In genomic region chr6:30840084-30840921, GRCh38 we compare ENCODE assay signal across 24 cellular contexts. TPM values are rescaled to one million over a fixed set of nuclear protein-coding genes. Genes with fewer than 3 reads are reported as not detected.
DNase-seq lines count a peak whose midpoint lies in the region; ATAC-seq and TF ChIP-seq lines count a peak whose summit lies in the region.
"Had no signal": no experiment of that assay in that cellular context is flagged by ENCODE, and none has a peak within 500 bp of the region (broad histone marks: within the 10 kb centered on the region; RNA-seq: fewer than 3 reads in every experiment).

No MANE protein-coding gene starts in this region.

- POLR2A ChIA-PET in activated CD8-positive, alpha-beta T cell treated with anti-CD3 and anti-CD28 coated beads, Interleukin-2, amount 10 ng/mL, durations not matched to agents 7 days and 5 days (lab: Charles Lee) = interaction anchor here (0.6 to 0.8 kb wide), 2 partner anchors 41 to 45 kb away, joined by 3 read pairs; no protein-coding TSS in a partner anchor
- POLR2A ChIA-PET in activated CD8-positive, alpha-beta T cell treated with anti-CD3 and anti-CD28 coated beads for 36 hours (lab: Charles Lee) = interaction anchor here (0.7 to 1.3 kb wide), 2 partner anchors 9 to 10 kb away, joined by 3 to 6 read pairs; no protein-coding TSS in a partner anchor
- POLR2A ChIA-PET in RWPE1 (lab: Yijun Ruan, JAX; ENCODE audit: low non-redundant PET) = no interaction called here

- no peak overlapping the region for H3K4me3 ChIP-seq in mucosa of descending colon
- H3K4me3 ChIP-seq: left lung, MG63, ovary, right atrium auricular region, SK-N-MC, thyroid gland had no signal

- H3K27me3 Mint-ChIP-seq in activated CD8-positive, alpha-beta T cell treated with anti-CD3 and anti-CD28 coated beads, Interleukin-2, amount 10 ng/mL, durations not matched to agents 7 days and 5 days (ENCODE audit: low read depth) = no peaks in the 10 kb centered on the region
- H3K27me3 Mint-ChIP-seq in activated CD8-positive, alpha-beta T cell treated with anti-CD3 and anti-CD28 coated beads for 36 hours = no peaks in the 10 kb centered on the region

- no peaks in the 10 kb centered on the region for H3K9me3 Mint-ChIP-seq in activated CD8-positive, alpha-beta T cell treated with anti-CD3 and anti-CD28 coated beads, Interleukin-2, amount 10 ng/mL, durations not matched to agents 7 days and 5 days (ENCODE audit: insufficient read depth)
- no peaks in the 10 kb centered on the region for H3K9me3 Mint-ChIP-seq in activated CD8-positive, alpha-beta T cell treated with anti-CD3 and anti-CD28 coated beads for 36 hours
- H3K9me3 Mint-ChIP-seq: activated naive CD4-positive, alpha-beta T cell treated with anti-CD3 and anti-CD28 coated beads, Interleukin-2, amount 10 ng/mL, durations not matched to agents 7 days and 5 days; effector memory CD8-positive, alpha-beta T cell; nephron had no signal

- no peak for TF ChIP-seq CTCF in activated CD8-positive, alpha-beta T cell treated with anti-CD3 and anti-CD28 coated beads for 36 hours (IDR thresholded peaks at IDR 0.05)
- TF ChIP-seq CTCF in RWPE1 (conservative IDR thresholded peaks at IDR 0.05; ENCODE audit: low read depth) = no peak
- TF ChIP-seq CTCF in mucosa of descending colon (IDR thresholded peaks at IDR 0.05) = no peak

- H3K4me1 ChIP-seq in mucosa of descending colon (ENCODE audit: low read depth) = peaks cover 8% of the 10 kb centered on the region

- H3K4me1 Mint-ChIP-seq in activated CD8-positive, alpha-beta T cell treated with anti-CD3 and anti-CD28 coated beads, Interleukin-2, amount 10 ng/mL, durations not matched to agents 7 days and 5 days (ENCODE audit: low read depth) = peaks cover 60% of the 10 kb centered on the region
- peaks cover 35% of the 10 kb centered on the region for H3K4me1 Mint-ChIP-seq in activated CD8-positive, alpha-beta T cell treated with anti-CD3 and anti-CD28 coated beads for 36 hours (ENCODE audit: low read depth)

- CTCF ChIA-PET in activated CD8-positive, alpha-beta T cell treated with anti-CD3 and anti-CD28 coated beads, Interleukin-2, amount 10 ng/mL, durations not matched to agents 7 days and 5 days (lab: Charles Lee) = interaction anchor here (1.4 to 8.4 kb wide), 2 partner anchors 9 to 76 kb away, joined by 3 to 77 read pairs; no protein-coding TSS in a partner anchor
- CTCF ChIA-PET in activated CD8-positive, alpha-beta T cell treated with anti-CD3 and anti-CD28 coated beads for 36 hours (lab: Charles Lee) = interaction anchor here (1.1 to 5.0 kb wide), 2 partner anchors 12 to 37 kb away, joined by 4 to 30 read pairs; no protein-coding TSS in a partner anchor
- CTCF ChIA-PET in RWPE1 (lab: Yijun Ruan, JAX) = interaction anchor here (0.6 kb wide), 1 partner anchor 223 kb away, joined by 4 read pairs; no protein-coding TSS in a partner anchor

- no peaks in the 10 kb centered on the region for H3K9me3 ChIP-seq in mucosa of descending colon
- H3K9me3 ChIP-seq: left lung, MG63, ovary, right atrium auricular region, thyroid gland had no signal

- no peak for DNase-seq in activated CD8-positive, alpha-beta T cell treated with anti-CD3 and anti-CD28 coated beads, Interleukin-2, amount 10 ng/mL, durations not matched to agents 7 days and 5 days
- DNase-seq in activated CD8-positive, alpha-beta T cell treated with anti-CD3 and anti-CD28 coated beads for 36 hours = no peak
- DNase-seq in RWPE1 (ENCODE audit: low spot score) (no peak), mucosa of descending colon (peak in 2 of 3 donors; percentile 42 to 47), NCI-H345 (lab: John Stamatoyannopoulos, UW) (no peak), NK-92 (lab: John Stamatoyannopoulos, UW; ENCODE audit: unreplicated experiment) (no peak), Kasumi-1 (lab: John Stamatoyannopoulos, UW) (no peak)
- DNase-seq in activated CD8-positive, alpha-beta memory T cell treated with anti-CD3 and anti-CD28 coated beads for 24 hours = no peak
- DNase-seq: activated CD4-positive, alpha-beta T cell treated with anti-CD3 and anti-CD28 coated beads for 4 hours; activated naive CD4-positive, alpha-beta T cell treated with anti-CD3 and anti-CD28 coated beads, Interleukin-2, amount 10 ng/mL, durations not matched to agents 7 days and 5 days; amygdala; effector memory CD8-positive, alpha-beta T cell; foreskin melanocyte; left lung; MG63; NCI-H2171 treated with DMSO at 0.1 percent for 48 hours; NCI-H524 treated with DMSO at 0.1 percent for 48 hours; ovary; stimulated activated CD4-positive, alpha-beta T cell treated with anti-CD3 and anti-CD28 coated beads, Interleukin-12 subunit alpha, Interleukin-12 subunit beta, amount 100 ng/mL, for 4 hours; stimulated activated naive CD8-positive, alpha-beta T cell treated with anti-CD3 and anti-CD28 coated beads, Interleukin-15, Interleukin-2, amounts not matched to agents 100 U/mL and 50 U/mL, for 24 hours had no signal

- no peaks in the 10 kb centered on the region for H3K36me3 Mint-ChIP-seq in activated CD8-positive, alpha-beta T cell treated with anti-CD3 and anti-CD28 coated beads, Interleukin-2, amount 10 ng/mL, durations not matched to agents 7 days and 5 days (ENCODE audit: low read depth)
- no peaks in the 10 kb centered on the region for H3K36me3 Mint-ChIP-seq in activated CD8-positive, alpha-beta T cell treated with anti-CD3 and anti-CD28 coated beads for 36 hours (ENCODE audit: low read depth)
- H3K36me3 Mint-ChIP-seq: activated naive CD4-positive, alpha-beta T cell treated with anti-CD3 and anti-CD28 coated beads, Interleukin-2, amount 10 ng/mL, durations not matched to agents 7 days and 5 days had no signal

- H3K4me3 Mint-ChIP-seq in activated CD8-positive, alpha-beta T cell treated with anti-CD3 and anti-CD28 coated beads, Interleukin-2, amount 10 ng/mL, durations not matched to agents 7 days and 5 days = no peak overlapping the region
- H3K4me3 Mint-ChIP-seq in activated CD8-positive, alpha-beta T cell treated with anti-CD3 and anti-CD28 coated beads for 36 hours = no peak overlapping the region
- H3K4me3 Mint-ChIP-seq: activated naive CD4-positive, alpha-beta T cell treated with anti-CD3 and anti-CD28 coated beads, Interleukin-2, amount 10 ng/mL, durations not matched to agents 7 days and 5 days; effector memory CD8-positive, alpha-beta T cell; nephron had no signal

- ATAC-seq in activated CD8-positive, alpha-beta T cell treated with anti-CD3 and anti-CD28 coated beads, Interleukin-2, amount 10 ng/mL, durations not matched to agents 7 days and 5 days = no peak
- ATAC-seq in activated CD8-positive, alpha-beta T cell treated with anti-CD3 and anti-CD28 coated beads for 36 hours = no peak
- ATAC-seq in mucosa of descending colon = peak; percentile 22
- ATAC-seq: effector memory CD8-positive, alpha-beta T cell; stimulated activated naive CD8-positive, alpha-beta T cell treated with anti-CD3 and anti-CD28 coated beads, Interleukin-15, Interleukin-2, amounts not matched to agents 100 U/mL and 50 U/mL, for 24 hours had no signal

- H3K36me3 ChIP-seq in mucosa of descending colon (ENCODE audit: low read depth) = no peaks in the 10 kb centered on the region
- H3K36me3 ChIP-seq: left lung, MG63, ovary, right atrium auricular region, thyroid gland had no signal

- intact Hi-C loops in activated CD8-positive, alpha-beta T cell treated with anti-CD3 and anti-CD28 coated beads for 36 hours (cut with micrococcal nuclease) = no loop called here
- intact Hi-C loops in mucosa of descending colon (cut with DNase I, micrococcal nuclease) = no loop called here

- H3K27ac ChIP-seq in RWPE1 = peak overlapping the region; percentile 67
- H3K27ac ChIP-seq: left lung, ovary, right atrium auricular region, SK-N-MC had no signal

- peak overlapping the region; percentile 40 for H3K27ac Mint-ChIP-seq in activated CD8-positive, alpha-beta T cell treated with anti-CD3 and anti-CD28 coated beads, Interleukin-2, amount 10 ng/mL, durations not matched to agents 7 days and 5 days
- H3K27ac Mint-ChIP-seq in activated CD8-positive, alpha-beta T cell treated with anti-CD3 and anti-CD28 coated beads for 36 hours = no peak overlapping the region
- H3K27ac Mint-ChIP-seq: activated naive CD4-positive, alpha-beta T cell treated with anti-CD3 and anti-CD28 coated beads, Interleukin-2, amount 10 ng/mL, durations not matched to agents 7 days and 5 days; effector memory CD8-positive, alpha-beta T cell had no signal

RNA-seq across cellular contexts. Expression of gene DDR1, which starts 44.0 kb away (rescaled TPM):
- 1 to 10 TPM; 6.3 to 7.4 TPM for total RNA-seq in activated CD8-positive, alpha-beta T cell treated with anti-CD3 and anti-CD28 coated beads, Interleukin-2, amount 10 ng/mL, durations not matched to agents 7 days and 5 days
- total RNA-seq in activated CD8-positive, alpha-beta T cell treated with anti-CD3 and anti-CD28 coated beads for 36 hours = 10 to 100 TPM; 14.4 to 14.5 TPM
- 100 to 1,000 TPM; 145 to 336 (median 271) TPM for total RNA-seq in mucosa of descending colon

Comparison
In these comparisons a context has a peak if more than half of its experiments do, and no peak if none do; other contexts are left out.
1. DNase-seq: peak in mucosa of descending colon (2 of 3); none in activated CD8-positive, alpha-beta T cell treated with anti-CD3 and anti-CD28 coated beads, Interleukin-2, amount 10 ng/mL, durations not matched to agents 7 days and 5 days (single experiment), activated CD8-positive, alpha-beta T cell treated with anti-CD3 and anti-CD28 coated beads for 36 hours (single experiment), RWPE1 (single experiment), NCI-H345 (single experiment), NK-92 (single experiment), Kasumi-1 (0 of 2) and activated CD8-positive, alpha-beta memory T cell treated with anti-CD3 and anti-CD28 coated beads for 24 hours (single experiment).
2. RNA of gene DDR1, which starts 44.0 kb away (total RNA-seq): 145 to 336 TPM in mucosa of descending colon; 14.4 to 14.5 TPM in activated CD8-positive, alpha-beta T cell treated with anti-CD3 and anti-CD28 coated beads for 36 hours and 6.3 to 7.4 TPM in activated CD8-positive, alpha-beta T cell treated with anti-CD3 and anti-CD28 coated beads, Interleukin-2, amount 10 ng/mL, durations not matched to agents 7 days and 5 days; every median in the first group is over 4 times any median in the second.